In the genomic region with DNA sequence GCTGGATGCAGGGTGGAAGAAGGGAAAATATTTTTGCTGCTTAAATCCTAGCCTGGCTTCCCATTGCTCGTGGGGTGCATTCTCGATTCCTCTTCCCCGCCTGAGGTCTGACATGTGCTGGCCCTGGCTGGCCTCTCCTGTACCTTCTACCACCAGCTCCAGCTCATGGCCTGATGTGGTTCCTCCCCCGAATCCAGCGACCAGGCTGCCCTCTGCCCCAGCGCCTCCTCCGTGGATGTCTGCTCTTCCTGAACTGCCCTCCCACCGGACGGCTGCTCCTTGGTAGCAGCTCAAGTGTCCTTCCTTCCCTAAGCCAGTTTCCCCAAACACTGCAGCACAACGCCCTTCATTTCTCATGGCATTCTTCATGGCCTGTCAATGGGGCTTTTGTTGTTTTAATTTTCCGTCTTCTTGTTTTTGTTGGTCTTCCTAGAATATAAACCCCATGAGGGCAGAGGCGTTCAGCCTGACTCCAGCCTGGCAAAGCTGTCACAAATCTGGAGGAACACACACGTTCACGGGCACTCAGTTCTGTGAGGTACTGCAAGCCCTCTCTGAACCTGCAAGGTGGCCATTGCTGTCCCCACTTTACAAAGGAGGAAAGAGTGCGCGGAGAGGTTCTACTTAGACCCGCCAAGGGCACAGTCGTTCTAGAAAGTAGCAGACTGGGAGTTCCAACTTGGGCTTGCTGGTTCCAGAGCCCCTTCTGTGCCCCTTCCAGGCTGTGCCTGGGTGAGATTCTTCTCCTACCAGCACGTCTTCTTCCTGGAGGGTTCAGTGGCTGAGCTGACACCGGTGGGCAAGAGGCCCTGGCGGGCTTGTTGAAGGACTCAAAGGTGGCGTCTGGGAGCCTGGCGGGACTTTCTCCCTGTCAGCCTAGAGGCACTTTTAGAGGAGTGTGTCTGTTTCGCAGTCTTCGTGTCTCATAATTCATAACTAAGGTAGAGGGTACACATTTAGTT, we compare ENCODE assay signal across 9 cellular contexts. TPM values are rescaled to one million over a fixed set of nuclear protein-coding genes. Genes with fewer than 3 reads are reported as not detected.
DNase-seq lines count a peak whose midpoint lies in the region; ATAC-seq and TF ChIP-seq lines count a peak whose summit lies in the region.
"Had no signal": no experiment of that assay in that cellular context is flagged by ENCODE, and none has a peak within 500 bp of the region (broad histone marks: within the 10 kb centered on the region; RNA-seq: fewer than 3 reads in every experiment).

No MANE protein-coding gene starts in this region.

- H3K4me3 ChIP-seq in iPS-20b (ENCODE audit: low read length) (peak overlapping the region; percentile 54; the same call in 1 of the 2 replicates), suprapubic skin (peak overlapping the region; percentile 74)

- H3K27ac ChIP-seq in iPS-20b (ENCODE audit: low read length) (no peak overlapping the region), suprapubic skin (peak overlapping the region; percentile 66)

- no peak for ATAC-seq in activated CD8-positive, alpha-beta memory T cell treated with anti-CD3 and anti-CD28 coated beads, Interleukin-2, amount 10 ng/mL, durations not matched to agents 7 days and 5 days
- ATAC-seq in WTC11 = no peak
- no peak for ATAC-seq in GM21576 (IDR thresholded peaks at IDR 0.05; ENCODE audit: unreplicated experiment)

- CTCF ChIA-PET in activated CD8-positive, alpha-beta memory T cell treated with anti-CD3 and anti-CD28 coated beads, Interleukin-2, amount 10 ng/mL, durations not matched to agents 7 days and 5 days (lab: Charles Lee) = interaction anchor here (1.0 to 1.8 kb wide), 4 partner anchors 14 to 72 kb away, joined by 3 to 10 read pairs (median 4); no protein-coding TSS in a partner anchor
- CTCF ChIA-PET in WTC11 (lab: Charles Lee) = interaction anchor here (0.9 to 1.7 kb wide), 5 partner anchors 10 to 102 kb away, joined by 3 to 13 read pairs (median 3); no protein-coding TSS in a partner anchor

- TF ChIP-seq EP300 in suprapubic skin (IDR thresholded peaks at IDR 0.05) = no peak

- peaks cover 38% of the 10 kb centered on the region for H3K27me3 Mint-ChIP-seq in activated CD8-positive, alpha-beta memory T cell treated with anti-CD3 and anti-CD28 coated beads, Interleukin-2, amount 10 ng/mL, durations not matched to agents 7 days and 5 days
- H3K27me3 Mint-ChIP-seq in WTC11 (ENCODE audit: low read depth) = peaks cover 5% of the 10 kb centered on the region; the same call in 1 of the 2 replicates

- peaks cover 35% of the 10 kb centered on the region for H3K4me1 Mint-ChIP-seq in activated CD8-positive, alpha-beta memory T cell treated with anti-CD3 and anti-CD28 coated beads, Interleukin-2, amount 10 ng/mL, durations not matched to agents 7 days and 5 days
- H3K4me1 Mint-ChIP-seq in WTC11 = peaks cover 40% of the 10 kb centered on the region

- H3K9ac ChIP-seq in iPS-20b (ENCODE audit: low read depth, low read length) = no peak overlapping the region

- H3K27me3 ChIP-seq in iPS-20b (ENCODE audit: insufficient read depth, low read length) (peaks cover 7% of the 10 kb centered on the region), suprapubic skin (no peaks in the 10 kb centered on the region)

- H3K9me3 ChIP-seq in iPS-20b (ENCODE audit: insufficient read depth, low read depth, low read length) = no peaks in the 10 kb centered on the region
- H3K9me3 ChIP-seq in suprapubic skin = no peaks in the 10 kb centered on the region

- H3K9me3 Mint-ChIP-seq in activated CD8-positive, alpha-beta memory T cell treated with anti-CD3 and anti-CD28 coated beads, Interleukin-2, amount 10 ng/mL, durations not matched to agents 7 days and 5 days (ENCODE audit: low read depth) = no peaks in the 10 kb centered on the region
- H3K9me3 Mint-ChIP-seq in WTC11 = no peaks in the 10 kb centered on the region

- H3K27ac Mint-ChIP-seq in activated CD8-positive, alpha-beta memory T cell treated with anti-CD3 and anti-CD28 coated beads, Interleukin-2, amount 10 ng/mL, durations not matched to agents 7 days and 5 days = no peak overlapping the region
- no peak overlapping the region for H3K27ac Mint-ChIP-seq in WTC11

- no peak for TF ChIP-seq POLR2A in suprapubic skin (IDR thresholded peaks at IDR 0.05)

- 79% methylated on average over 25 of the region's 25 CpGs for WGBS in suprapubic skin

- peaks cover 18% of the 10 kb centered on the region; the same call in 1 of the 2 replicates for H3K4me1 ChIP-seq in iPS-20b (ENCODE audit: insufficient read depth, low read length)
- peaks cover 30% of the 10 kb centered on the region for H3K4me1 ChIP-seq in suprapubic skin

- DNase-seq in activated CD8-positive, alpha-beta memory T cell treated with anti-CD3 and anti-CD28 coated beads, Interleukin-2, amount 10 ng/mL, durations not matched to agents 7 days and 5 days = no peak
- DNase-seq in activated CD8-positive, alpha-beta memory T cell treated with anti-CD3 and anti-CD28 coated beads for 24 hours = no peak
- DNase-seq in WTC11 (ENCODE audit: low spot score) = no peak
- DNase-seq in suprapubic skin (ENCODE audit: low spot score in 2 of 2) = no peak
- no peak for DNase-seq in NCI-H774 (lab: John Stamatoyannopoulos, UW)
- no peak for DNase-seq in cerebellar cortex (ENCODE audit: low spot score)
- DNase-seq: activated CD4-positive, alpha-beta T cell treated with anti-CD3 and anti-CD28 coated beads, Interleukin-2, amount 50 U/mL, for 4 hours had no signal

- TF ChIP-seq CTCF in WTC11 (IDR thresholded peaks at IDR 0.05) = no peak
- TF ChIP-seq CTCF in suprapubic skin (IDR thresholded peaks at IDR 0.05) = no peak

- H3K36me3 ChIP-seq in iPS-20b (ENCODE audit: insufficient read depth, low read depth, low read length) (no peaks in the 10 kb centered on the region), suprapubic skin (no peaks in the 10 kb centered on the region)

- H3K36me3 Mint-ChIP-seq in activated CD8-positive, alpha-beta memory T cell treated with anti-CD3 and anti-CD28 coated beads, Interleukin-2, amount 10 ng/mL, durations not matched to agents 7 days and 5 days = no peaks in the 10 kb centered on the region
- H3K36me3 Mint-ChIP-seq in WTC11 = no peaks in the 10 kb centered on the region

- POLR2A ChIA-PET in WTC11 (lab: Charles Lee) = no interaction called here

- peak overlapping the region; percentile 60 for H3K4me3 Mint-ChIP-seq in activated CD8-positive, alpha-beta memory T cell treated with anti-CD3 and anti-CD28 coated beads, Interleukin-2, amount 10 ng/mL, durations not matched to agents 7 days and 5 days
- H3K4me3 Mint-ChIP-seq in WTC11 = peak overlapping the region; percentile 65

TF ChIP-seq in WTC11, 78 proteins besides CTCF, POLR2A, EP300 and RAD21 (continues in another document):
- TF ChIP-seq, protein P1, sequence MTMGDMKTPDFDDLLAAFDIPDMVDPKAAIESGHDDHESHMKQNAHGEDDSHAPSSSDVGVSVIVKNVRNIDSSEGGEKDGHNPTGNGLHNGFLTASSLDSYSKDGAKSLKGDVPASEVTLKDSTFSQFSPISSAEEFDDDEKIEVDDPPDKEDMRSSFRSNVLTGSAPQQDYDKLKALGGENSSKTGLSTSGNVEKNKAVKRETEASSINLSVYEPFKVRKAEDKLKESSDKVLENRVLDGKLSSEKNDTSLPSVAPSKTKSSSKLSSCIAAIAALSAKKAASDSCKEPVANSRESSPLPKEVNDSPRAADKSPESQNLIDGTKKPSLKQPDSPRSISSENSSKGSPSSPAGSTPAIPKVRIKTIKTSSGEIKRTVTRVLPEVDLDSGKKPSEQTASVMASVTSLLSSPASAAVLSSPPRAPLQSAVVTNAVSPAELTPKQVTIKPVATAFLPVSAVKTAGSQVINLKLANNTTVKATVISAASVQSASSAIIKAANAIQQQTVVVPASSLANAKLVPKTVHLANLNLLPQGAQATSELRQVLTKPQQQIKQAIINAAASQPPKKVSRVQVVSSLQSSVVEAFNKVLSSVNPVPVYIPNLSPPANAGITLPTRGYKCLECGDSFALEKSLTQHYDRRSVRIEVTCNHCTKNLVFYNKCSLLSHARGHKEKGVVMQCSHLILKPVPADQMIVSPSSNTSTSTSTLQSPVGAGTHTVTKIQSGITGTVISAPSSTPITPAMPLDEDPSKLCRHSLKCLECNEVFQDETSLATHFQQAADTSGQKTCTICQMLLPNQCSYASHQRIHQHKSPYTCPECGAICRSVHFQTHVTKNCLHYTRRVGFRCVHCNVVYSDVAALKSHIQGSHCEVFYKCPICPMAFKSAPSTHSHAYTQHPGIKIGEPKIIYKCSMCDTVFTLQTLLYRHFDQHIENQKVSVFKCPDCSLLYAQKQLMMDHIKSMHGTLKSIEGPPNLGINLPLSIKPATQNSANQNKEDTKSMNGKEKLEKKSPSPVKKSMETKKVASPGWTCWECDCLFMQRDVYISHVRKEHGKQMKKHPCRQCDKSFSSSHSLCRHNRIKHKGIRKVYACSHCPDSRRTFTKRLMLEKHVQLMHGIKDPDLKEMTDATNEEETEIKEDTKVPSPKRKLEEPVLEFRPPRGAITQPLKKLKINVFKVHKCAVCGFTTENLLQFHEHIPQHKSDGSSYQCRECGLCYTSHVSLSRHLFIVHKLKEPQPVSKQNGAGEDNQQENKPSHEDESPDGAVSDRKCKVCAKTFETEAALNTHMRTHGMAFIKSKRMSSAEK (CRISPR knock-in tag; IDR thresholded peaks at IDR 0.05; ENCODE audit: borderline replicate concordance) = no peak

RNA-seq across cellular contexts. Expression of a gene that starts 1.0 kb away (rescaled TPM):
- total RNA-seq in activated CD8-positive, alpha-beta memory T cell treated with anti-CD3 and anti-CD28 coated beads, Interleukin-2, amount 10 ng/mL, durations not matched to agents 7 days and 5 days = 10 to 100 TPM; 15.6 to 16.2 TPM
- total RNA-seq in WTC11 (2021) = 41.6 to 48.8 TPM (median 41.9 TPM) in 3 replicates
- 10 to 100 TPM; 27.3 to 60.1 (median 35.0) TPM for total RNA-seq in suprapubic skin

RNA-seq across cellular contexts. Expression of a gene that starts 39.7 kb away (rescaled TPM):
- 10 to 100 TPM; 26.4 to 27.0 TPM for total RNA-seq in activated CD8-positive, alpha-beta memory T cell treated with anti-CD3 and anti-CD28 coated beads, Interleukin-2, amount 10 ng/mL, durations not matched to agents 7 days and 5 days
- total RNA-seq in WTC11 (2021) (41.8 to 53.7 TPM (median 43.8 TPM) in 3 replicates), suprapubic skin (10 to 100 TPM in 3 of 4 donors, 1 to 10 TPM in 1; 7.2 to 24.8 (median 16.7) TPM)
